Comparison of ENCODE assay signal across 1 cellular context in genomic region chr2:78118037-78118436, GRCh38.
TF ChIP-seq lines count a peak whose summit lies in the region.

No MANE protein-coding gene starts in this region.

TF ChIP-seq in HepG2, 621 proteins besides CTCF, POLR2A, EP300 and RAD21 (continued from another document):
- TF ChIP-seq REST (IDR thresholded peaks at IDR 0.05; ENCODE audit: borderline replicate concordance in 1 of 2, low read depth in 1 of 2, low read length in 2 of 2): no peak
- TF ChIP-seq ZFP82 (CRISPR knock-in tag; IDR thresholded peaks at IDR 0.05; ENCODE audit: borderline replicate concordance): no peak
- no peak for TF ChIP-seq PATZ1 (CRISPR knock-in tag; IDR thresholded peaks at IDR 0.05)
TF ChIP-seq in HepG2: peak in this region for 0.
